Comparison of ENCODE assay signal across 15 cellular contexts in genomic region chr2:15750822-15751221, GRCh38.
DNase-seq lines count a peak whose midpoint lies in the region; ATAC-seq, FAIRE-seq and TF ChIP-seq lines count a peak whose summit lies in the region.
"Had no signal": no experiment of that assay in that cellular context is flagged by ENCODE, and none has a peak within 500 bp of the region (broad histone marks: within the 10 kb centered on the region; RNA-seq: fewer than 3 reads in every experiment).

No MANE protein-coding gene starts in this region.

- no peak overlapping the region for H3K56ac ChIP-seq in H1 (replicated peaks; ENCODE audit: insufficient read length, low read depth, low read length)

- CTCF ChIA-PET in H1 (lab: Charles Lee; ENCODE audit: partially characterized antibody): interaction anchor here (0.7 to 4.6 kb wide), 14 partner anchors 9 to 754 kb away, joined by 3 to 29 read pairs (median 4); no protein-coding TSS in a partner anchor

- no peak overlapping the region for H2BK20ac ChIP-seq in H1 (ENCODE audit: low read length)

- no peaks in the 10 kb centered on the region for H3K79me1 ChIP-seq in H1 (ENCODE audit: low read depth, low read length)

- TF ChIP-seq EP300 in H1 (IDR thresholded peaks at IDR 0.05; ENCODE audit: borderline replicate concordance in 1 of 2, low read depth in 2 of 2, low read length in 2 of 2): no peak

- H2AFZ ChIP-seq in H1 (ENCODE audit: low read length): no peak overlapping the region
- H2AFZ ChIP-seq: GM23248 had no signal

- H3K4me1 ChIP-seq in heart right ventricle: peaks cover 0 to 70% (median 32%) of the 10 kb centered on the region in 9 donors
- H3K4me1 ChIP-seq in H1 (replicated peaks in 1 of 4; ENCODE audit: control insufficient read depth in 3 of 4, insufficient read depth in 4 of 4, low read length in 3 of 4): peaks cover 5 to 12% (median 10%) of the 10 kb centered on the region in 4 experiments
- H3K4me1 ChIP-seq: BLaER1 treated with 17β-estradiol and CSF1 and Interleukin-3, amounts not matched to agents 10 nM and 100 nM had no signal

- no peak overlapping the region for H3K23ac ChIP-seq in H1 (ENCODE audit: insufficient read length)

- H3K27me3 Mint-ChIP-seq in nephron (ENCODE audit: low read depth) (peaks cover 11% of the 10 kb centered on the region), type B pancreatic cell (no peaks in the 10 kb centered on the region)

- H2BK15ac ChIP-seq in H1 (ENCODE audit: low read length): no peak overlapping the region

- no peak overlapping the region; the same call in 1 of the 2 replicates for H4K8ac ChIP-seq in H1 (ENCODE audit: extremely low read depth, insufficient read depth, low read length)

- no peaks in the 10 kb centered on the region for H3K36me3 ChIP-seq in heart right ventricle
- H3K36me3 ChIP-seq in H1 (ENCODE audit: control insufficient read depth in 2 of 4, insufficient read depth in 4 of 4, low read length in 3 of 4): no peaks in the 10 kb centered on the region
- H3K36me3 ChIP-seq: BLaER1 treated with 17β-estradiol and CSF1 and Interleukin-3, amounts not matched to agents 10 nM and 100 nM had no signal

- no peaks in the 10 kb centered on the region for H4K20me1 ChIP-seq in H1 (replicated peaks in 1 of 2; ENCODE audit: control insufficient read depth in 1 of 2, insufficient read depth in 2 of 2, low read length in 2 of 2)
- H4K20me1 ChIP-seq: BLaER1 treated with 17β-estradiol and CSF1 and Interleukin-3, amounts not matched to agents 10 nM and 100 nM had no signal

- peak overlapping the region; percentile 33; the same call in 1 of the 2 replicates for H3K18ac ChIP-seq in H1 (ENCODE audit: extremely low read depth, low read length)

- H3K4me3 ChIP-seq in heart right ventricle: no peak overlapping the region
- H3K4me3 ChIP-seq in H1 (ENCODE audit: extremely low read depth in 1 of 4, insufficient read depth in 2 of 4, low read depth in 3 of 4, low read length in 4 of 4): no peak overlapping the region
- H3K4me3 ChIP-seq: BLaER1 treated with 17β-estradiol and CSF1 and Interleukin-3, amounts not matched to agents 10 nM and 100 nM; GM23248 had no signal

- TF ChIP-seq CTCF in heart right ventricle (IDR thresholded peaks at IDR 0.05) (no peak), H1 (IDR thresholded peaks at IDR 0.05; ENCODE audit: control extremely low read depth in 1 of 3, insufficient read depth in 1 of 3, low read depth in 1 of 3, low read length in 3 of 3) (no peak), nephron (IDR thresholded peaks at IDR 0.05; ENCODE audit: unreplicated experiment in 3 of 3) (no peak), type B pancreatic cell (conservative IDR thresholded peaks at IDR 0.05) (no peak)

- no peak overlapping the region for H3K4ac ChIP-seq in H1 (replicated peaks; ENCODE audit: insufficient read length, low read depth, low read length)

- intact Hi-C loops in cardiac septum (cut with DNase I): no loop called here
- intact Hi-C loops in heart right ventricle (cut with DNase I): loop anchor here in 1 of 10 donors (1.0 kb wide), 1 partner anchor 114 kb away; no protein-coding TSS in a partner anchor

- no peak for TF ChIP-seq POLR2A in H1 (IDR thresholded peaks at IDR 0.05; ENCODE audit: control extremely low read depth in 1 of 2, low read depth in 2 of 2, low read length in 2 of 2)
- TF ChIP-seq POLR2A in erythroblast (IDR thresholded peaks at IDR 0.05; ENCODE audit: low read length): no peak

- H2BK5ac ChIP-seq in H1 (ENCODE audit: low read depth, low read length): no peak overlapping the region

- H3K4me2 ChIP-seq in H1 (ENCODE audit: insufficient read depth in 1 of 2, low read depth in 2 of 2, low read length in 2 of 2): no peak overlapping the region
- H3K4me2 ChIP-seq: BLaER1 treated with 17β-estradiol and CSF1 and Interleukin-3, amounts not matched to agents 10 nM and 100 nM had no signal

- H3K9ac ChIP-seq in H1 (replicated peaks in 1 of 4; ENCODE audit: extremely low read depth in 1 of 4, low read depth in 3 of 4, low read length in 3 of 4): no peak overlapping the region
- H3K9ac ChIP-seq: BLaER1 treated with 17β-estradiol and CSF1 and Interleukin-3, amounts not matched to agents 10 nM and 100 nM; GM23248 had no signal

- peak; percentile 68 for DNase-seq in cardiac septum (ENCODE audit: low spot score)
- no peak for DNase-seq in heart right ventricle
- peak in 1 of 2 experiments; percentile 23 for DNase-seq in H1 (ENCODE audit: low read depth in 1 of 2, low spot score in 2 of 2)
- peak; percentile 22 for DNase-seq in type B pancreatic cell (ENCODE audit: extremely low spot score, unreplicated experiment)
- DNase-seq in pons (ENCODE audit: low spot score): no peak
- no peak for DNase-seq in erythroblast (lab: John Stamatoyannopoulos, UW)
- DNase-seq: 8988T; Calu3; CD4-positive, CD25-positive, alpha-beta regulatory T cell; DMS 273 treated with DMSO at 0.1 percent for 48 hours; GM23248; H7 had no signal

- no peak overlapping the region for H4K91ac ChIP-seq in H1 (replicated peaks; ENCODE audit: insufficient read length, low read length)

- H3K4me3 Mint-ChIP-seq in nephron: no peak overlapping the region
- no peak overlapping the region for H3K4me3 Mint-ChIP-seq in type B pancreatic cell
- H3K4me3 Mint-ChIP-seq: CD4-positive, CD25-positive, alpha-beta regulatory T cell had no signal

- TF ChIP-seq RAD21 in H1 (IDR thresholded peaks at IDR 0.05 in 1 of 2, conservative IDR thresholded peaks at IDR 0.05 in 1 of 2; ENCODE audit: low read depth in 2 of 2, low read length in 2 of 2): no peak

- no peaks in the 10 kb centered on the region for H3K23me2 ChIP-seq in H1 (ENCODE audit: low read depth, low read length)

- H3K9me3 Mint-ChIP-seq in nephron (peaks cover 3% of the 10 kb centered on the region), type B pancreatic cell (no peaks in the 10 kb centered on the region)

- H3K27ac Mint-ChIP-seq in nephron: peak overlapping the region in 2 of 3 experiments; percentile 32 to 45
- no peak overlapping the region for H3K27ac Mint-ChIP-seq in type B pancreatic cell
- H3K27ac Mint-ChIP-seq: CD4-positive, CD25-positive, alpha-beta regulatory T cell had no signal

- FAIRE-seq in H1 (lab: Jason Lieb, UNC): no peak

- H3K36me3 Mint-ChIP-seq in nephron (ENCODE audit: low read depth) (no peaks in the 10 kb centered on the region), type B pancreatic cell (no peaks in the 10 kb centered on the region)
- H3K36me3 Mint-ChIP-seq: CD4-positive, CD25-positive, alpha-beta regulatory T cell had no signal

- no peak overlapping the region for H4K5ac ChIP-seq in H1 (ENCODE audit: insufficient read length, low read depth, low read length)

- H2BK12ac ChIP-seq in H1 (ENCODE audit: low read depth, low read length): peak overlapping the region; percentile 75; the same call in 1 of the 2 replicates

- H3K9me3 ChIP-seq in heart right ventricle (peaks cover 0 to 10% (median 0%) of the 10 kb centered on the region in 11 donors), H1 (ENCODE audit: insufficient read depth in 2 of 2, low read depth in 1 of 2, low read length in 1 of 2) (0 out of 4 replicates have a peak, but pooled peaks cover 0 to 3% of the 10 kb centered on the region in 2 experiments)

- H3K79me2 ChIP-seq in H1 (ENCODE audit: control insufficient read depth in 1 of 2, insufficient read depth in 2 of 2, low read length in 2 of 2): no peaks in the 10 kb centered on the region

- H3K27ac ChIP-seq in heart right ventricle: peak overlapping the region in 1 of 10 donors; percentile 28
- no peak overlapping the region for H3K27ac ChIP-seq in H1 (ENCODE audit: low read depth, low read length)
- H3K27ac ChIP-seq: BLaER1 treated with 17β-estradiol and CSF1 and Interleukin-3, amounts not matched to agents 10 nM and 100 nM; GM23248 had no signal

- no peaks in the 10 kb centered on the region for H3K27me3 ChIP-seq in heart right ventricle
- H3K27me3 ChIP-seq in H1 (replicated peaks in 1 of 4; ENCODE audit: control insufficient read depth in 3 of 4, extremely low read depth in 1 of 4, insufficient read depth in 3 of 4, low read length in 3 of 4): no peaks in the 10 kb centered on the region
- H3K27me3 ChIP-seq: BLaER1 treated with 17β-estradiol and CSF1 and Interleukin-3, amounts not matched to agents 10 nM and 100 nM had no signal

- no peak overlapping the region for H2BK120ac ChIP-seq in H1 (replicated peaks; ENCODE audit: low read depth, low read length)

- WGBS in heart right ventricle, 2 donors: 93 to 98% methylated on average over 3 of the region's 3 CpGs
- 85% methylated on average over 3 of the region's 3 CpGs; no CpG with 5 or more reads in 1 of the 2 experiments for WGBS in H1 (ENCODE audit: extremely low coverage in 1 of 2, insufficient coverage in 1 of 2, insufficient read length in 1 of 2, insufficient replicate concordance in 2 of 2, low coverage in 1 of 2, low lambda C conversion rate in 2 of 2, missing lambda C conversion rate in 1 of 2), 2 experiments

- H3K4me1 Mint-ChIP-seq in nephron (peaks cover 45% of the 10 kb centered on the region), type B pancreatic cell (ENCODE audit: unreplicated experiment) (peaks cover 45% of the 10 kb centered on the region)
- H3K4me1 Mint-ChIP-seq: CD4-positive, CD25-positive, alpha-beta regulatory T cell had no signal

- H3K14ac ChIP-seq in H1 (ENCODE audit: insufficient read length): no peak overlapping the region

- no peak overlapping the region for H2AK5ac ChIP-seq in H1 (ENCODE audit: low read depth, low read length)

- POLR2A ChIA-PET in H1 (lab: Charles Lee; ENCODE audit: partially characterized antibody): interaction anchor here (0.6 kb wide), 1 partner anchor 9 kb away, joined by 3 read pairs; no protein-coding TSS in a partner anchor

- ATAC-seq in heart right ventricle (no peak), GM18873 (IDR thresholded peaks at IDR 0.05; ENCODE audit: low FRiP score, unreplicated experiment) (no peak)

TF ChIP-seq in H1, 55 proteins besides CTCF, POLR2A, EP300 and RAD21:
- TF ChIP-seq YY1 (IDR thresholded peaks at IDR 0.05; ENCODE audit: low read depth, low read length) (no peak), EZH2 (IDR thresholded peaks at IDR 0.05; ENCODE audit: low read depth, low read length, severe bottlenecking) (no peak), RBBP5 (IDR thresholded peaks at IDR 0.05; ENCODE audit: borderline replicate concordance, low read depth, low read length) (no peak), CHD1 (IDR thresholded peaks at IDR 0.05; ENCODE audit: low read depth, low read length) (no peak), TAF1 (IDR thresholded peaks at IDR 0.05; ENCODE audit: low read depth, low read length) (no peak)
- TF ChIP-seq, protein P1, sequence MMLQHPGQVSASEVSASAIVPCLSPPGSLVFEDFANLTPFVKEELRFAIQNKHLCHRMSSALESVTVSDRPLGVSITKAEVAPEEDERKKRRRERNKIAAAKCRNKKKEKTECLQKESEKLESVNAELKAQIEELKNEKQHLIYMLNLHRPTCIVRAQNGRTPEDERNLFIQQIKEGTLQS (IDR thresholded peaks at IDR 0.05; ENCODE audit: insufficient read depth, low read depth, low read length): no peak

Comparison
In these comparisons a context has a peak if more than half of its experiments do, and no peak if none do; other contexts are left out.
1. DNase-seq: peak in cardiac septum (single experiment) and type B pancreatic cell (single experiment); none in heart right ventricle (0 of 2), pons (single experiment) and erythroblast (0 of 2).